ENCODE assay signal across 8 cellular contexts in the genomic region with DNA sequence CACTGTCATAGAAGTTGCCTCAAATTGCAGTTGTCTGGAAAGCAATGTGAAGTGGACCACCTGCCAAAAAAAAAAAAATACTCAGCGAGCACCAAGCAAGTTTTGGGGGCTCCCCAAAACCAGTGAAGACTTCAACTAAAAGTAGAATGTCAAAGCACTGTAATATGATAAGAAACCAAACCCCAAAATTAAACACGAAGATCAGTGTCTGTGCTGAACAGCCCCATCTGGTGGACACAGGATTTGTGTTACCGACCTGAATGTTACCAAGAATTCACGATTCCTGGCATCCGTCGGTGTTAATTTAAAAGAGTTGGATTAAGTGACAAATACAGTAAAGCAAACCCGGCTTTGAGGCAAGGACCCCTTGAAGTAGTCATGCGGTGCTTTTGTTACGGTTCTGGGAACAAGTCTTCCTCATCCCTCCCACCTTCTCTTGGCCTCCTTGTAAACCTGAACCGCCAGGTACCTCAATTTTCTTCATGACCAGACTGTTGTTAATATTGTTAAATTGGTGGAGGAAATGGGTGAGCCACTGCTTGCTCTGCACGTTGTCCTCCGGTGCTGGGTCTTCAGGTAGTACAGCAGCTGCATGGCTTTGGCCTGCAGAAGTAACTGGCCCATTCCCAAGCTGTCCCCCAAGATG. TPM values are rescaled to one million over a fixed set of nuclear protein-coding genes. Genes with fewer than 3 reads are reported as not detected.
DNase-seq lines count a peak whose midpoint lies in the region; ATAC-seq and TF ChIP-seq lines count a peak whose summit lies in the region.

No MANE protein-coding gene starts in this region.

- TF ChIP-seq CTCF in activated CD8-positive, alpha-beta T cell treated with anti-CD3 and anti-CD28 coated beads for 36 hours (IDR thresholded peaks at IDR 0.05): peak; percentile 82
- TF ChIP-seq CTCF in endothelial cell (IDR thresholded peaks at IDR 0.05; ENCODE audit: unreplicated experiment): peak; percentile 72

- DNase-seq in NCI-H82 (lab: John Stamatoyannopoulos, UW): peak; percentile 49
- no peak for DNase-seq in NCI-H82 treated with DMSO at 0.1 percent for 48 hours (lab: John Stamatoyannopoulos, UW; ENCODE audit: unreplicated experiment)
- DNase-seq in NCI-H2196 (lab: John Stamatoyannopoulos, UW; ENCODE audit: unreplicated experiment): peak; percentile 51
- DNase-seq in activated CD8-positive, alpha-beta T cell treated with anti-CD3 and anti-CD28 coated beads for 36 hours: peak; percentile 79
- peak; percentile 47 for DNase-seq in endothelial cell (ENCODE audit: low spot score)
- peak; percentile 66 for DNase-seq in myocyte (ENCODE audit: low read depth)
- DNase-seq in stimulated activated naive CD8-positive, alpha-beta T cell treated with anti-CD3 and anti-CD28 coated beads, Interleukin-15, amount 100 ng/mL, for 72 hours: peak; percentile 33 to 48

- no peak overlapping the region for H3K27ac Mint-ChIP-seq in activated CD8-positive, alpha-beta T cell treated with anti-CD3 and anti-CD28 coated beads for 36 hours
- H3K27ac Mint-ChIP-seq in endothelial cell (ENCODE audit: unreplicated experiment): no peak overlapping the region
- H3K27ac Mint-ChIP-seq in stimulated activated naive CD8-positive, alpha-beta T cell treated with anti-CD3 and anti-CD28 coated beads, Interleukin-15, amount 100 ng/mL, for 72 hours: no peak overlapping the region

- H3K4me1 Mint-ChIP-seq in activated CD8-positive, alpha-beta T cell treated with anti-CD3 and anti-CD28 coated beads for 36 hours (ENCODE audit: low read depth): peaks cover 13% of the 10 kb centered on the region
- no peaks in the 10 kb centered on the region for H3K4me1 Mint-ChIP-seq in endothelial cell (ENCODE audit: unreplicated experiment)
- H3K4me1 Mint-ChIP-seq in stimulated activated naive CD8-positive, alpha-beta T cell treated with anti-CD3 and anti-CD28 coated beads, Interleukin-15, amount 100 ng/mL, for 72 hours: peaks cover 28% of the 10 kb centered on the region

- POLR2A ChIA-PET in activated CD8-positive, alpha-beta T cell treated with anti-CD3 and anti-CD28 coated beads for 36 hours (lab: Charles Lee): no interaction called here

- H3K4me3 Mint-ChIP-seq in activated CD8-positive, alpha-beta T cell treated with anti-CD3 and anti-CD28 coated beads for 36 hours: peak overlapping the region; percentile 49
- no peak overlapping the region for H3K4me3 Mint-ChIP-seq in endothelial cell (ENCODE audit: unreplicated experiment)
- peak overlapping the region; percentile 51 to 89 for H3K4me3 Mint-ChIP-seq in stimulated activated naive CD8-positive, alpha-beta T cell treated with anti-CD3 and anti-CD28 coated beads, Interleukin-15, amount 100 ng/mL, for 72 hours

- peak; percentile 56 for ATAC-seq in activated CD8-positive, alpha-beta T cell treated with anti-CD3 and anti-CD28 coated beads for 36 hours
- peak; percentile 65 for ATAC-seq in stimulated activated naive CD8-positive, alpha-beta T cell treated with anti-CD3 and anti-CD28 coated beads, Interleukin-15, amount 100 ng/mL, for 72 hours
- ATAC-seq in GM18861 (IDR thresholded peaks at IDR 0.05; ENCODE audit: unreplicated experiment): no peak

- H3K36me3 Mint-ChIP-seq in activated CD8-positive, alpha-beta T cell treated with anti-CD3 and anti-CD28 coated beads for 36 hours (ENCODE audit: low read depth): peaks cover 1% of the 10 kb centered on the region
- H3K36me3 Mint-ChIP-seq in endothelial cell (ENCODE audit: low read depth, unreplicated experiment): peaks cover 7% of the 10 kb centered on the region

- CTCF ChIA-PET in activated CD8-positive, alpha-beta T cell treated with anti-CD3 and anti-CD28 coated beads for 36 hours (lab: Charles Lee): interaction anchor here (0.7 to 1.8 kb wide), 8 partner anchors 12 to 315 kb away, joined by 3 to 5 read pairs (median 4); no protein-coding TSS in a partner anchor

- H3K27me3 Mint-ChIP-seq in activated CD8-positive, alpha-beta T cell treated with anti-CD3 and anti-CD28 coated beads for 36 hours: peaks cover 19% of the 10 kb centered on the region
- no peaks in the 10 kb centered on the region for H3K27me3 Mint-ChIP-seq in endothelial cell (ENCODE audit: unreplicated experiment)
- peaks cover 28% of the 10 kb centered on the region for H3K27me3 Mint-ChIP-seq in stimulated activated naive CD8-positive, alpha-beta T cell treated with anti-CD3 and anti-CD28 coated beads, Interleukin-15, amount 100 ng/mL, for 72 hours

- intact Hi-C loops in activated CD8-positive, alpha-beta T cell treated with anti-CD3 and anti-CD28 coated beads for 36 hours (cut with micrococcal nuclease): no loop called here

- H3K9me3 Mint-ChIP-seq in activated CD8-positive, alpha-beta T cell treated with anti-CD3 and anti-CD28 coated beads for 36 hours: no peaks in the 10 kb centered on the region
- H3K9me3 Mint-ChIP-seq in endothelial cell (ENCODE audit: unreplicated experiment): no peaks in the 10 kb centered on the region
- H3K9me3 Mint-ChIP-seq in stimulated activated naive CD8-positive, alpha-beta T cell treated with anti-CD3 and anti-CD28 coated beads, Interleukin-15, amount 100 ng/mL, for 72 hours: no peaks in the 10 kb centered on the region

RNA-seq across cellular contexts. Expression of gene SSB, which starts 31.3 kb away (rescaled TPM):
- 100 to 1,000 TPM; 109 to 114 TPM for total RNA-seq in activated CD8-positive, alpha-beta T cell treated with anti-CD3 and anti-CD28 coated beads for 36 hours
- 109 TPM for total RNA-seq in endothelial cell (ENCODE audit: unreplicated experiment)
- 115 and 134 TPM in 2 replicates for total RNA-seq in myocyte
- polyA plus RNA-seq in myocyte (2012): 53.8 TPM

RNA-seq across cellular contexts. Expression of gene KLHL23, which starts 33.7 kb away (rescaled TPM):
- 10 to 100 TPM in 1 of 2 experiments, 1 to 10 TPM in 1; 9.2 to 11.1 TPM for total RNA-seq in activated CD8-positive, alpha-beta T cell treated with anti-CD3 and anti-CD28 coated beads for 36 hours
- total RNA-seq in endothelial cell (ENCODE audit: unreplicated experiment): 22.1 TPM
- 6.0 and 6.1 TPM in 2 replicates for total RNA-seq in myocyte
- 0.83 TPM for polyA plus RNA-seq in myocyte (2012)

RNA-seq across cellular contexts. Expression of gene METTL5, which starts 57.3 kb away (rescaled TPM):
- 100 to 1,000 TPM; 103 to 111 TPM for total RNA-seq in activated CD8-positive, alpha-beta T cell treated with anti-CD3 and anti-CD28 coated beads for 36 hours
- total RNA-seq in endothelial cell (ENCODE audit: unreplicated experiment) (36.8 TPM), myocyte (48.2 and 51.4 TPM in 2 replicates)
- 48.2 TPM for polyA plus RNA-seq in myocyte (2012)

RNA-seq across cellular contexts. Expression of gene UBR3, which starts 59.9 kb away (rescaled TPM):
- 10 to 100 TPM; 14.0 to 15.7 TPM for total RNA-seq in activated CD8-positive, alpha-beta T cell treated with anti-CD3 and anti-CD28 coated beads for 36 hours
- total RNA-seq in endothelial cell (ENCODE audit: unreplicated experiment): 23.4 TPM
- 59.6 and 61.0 TPM in 2 replicates for total RNA-seq in myocyte
- 12.4 TPM for polyA plus RNA-seq in myocyte (2012)
